In genomic region chr1:20138961-20139550, GRCh38 we compare ENCODE assay signal across 21 cellular contexts. TPM values are rescaled to one million over a fixed set of nuclear protein-coding genes. Genes with fewer than 3 reads are reported as not detected.
A peak's percentile ranks its signal among the peaks of the same experiment; 100 is the strongest.
DNase-seq lines count a peak whose midpoint lies in the region; ATAC-seq, FAIRE-seq and TF ChIP-seq lines count a peak whose summit lies in the region.
"Had no signal": no experiment of that assay in that cellular context is flagged by ENCODE, and none has a peak within 500 bp of the region (broad histone marks: within the 10 kb centered on the region; RNA-seq: fewer than 3 reads in every experiment).

A gene with protein sequence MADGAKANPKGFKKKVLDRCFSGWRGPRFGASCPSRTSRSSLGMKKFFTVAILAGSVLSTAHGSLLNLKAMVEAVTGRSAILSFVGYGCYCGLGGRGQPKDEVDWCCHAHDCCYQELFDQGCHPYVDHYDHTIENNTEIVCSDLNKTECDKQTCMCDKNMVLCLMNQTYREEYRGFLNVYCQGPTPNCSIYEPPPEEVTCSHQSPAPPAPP (plus strand): TSS chr1:20139323. CDS start chr1:20139428, 105 bp downstream.

- H3K4me1 ChIP-seq in osteoblast (ENCODE audit: insufficient read depth, low read length), result no peaks in the 10 kb centered on the region
- no peaks in the 10 kb centered on the region for H3K4me1 ChIP-seq in kidney (ENCODE audit: control insufficient read depth in 1 of 2, insufficient read depth in 1 of 2, low read depth in 1 of 2, low read length in 2 of 2)
- H3K4me1 ChIP-seq: A549 had no signal

- intact Hi-C loops in kidney (cut with DNase I), result no loop called here

- H3K27me3 ChIP-seq in osteoblast (ENCODE audit: insufficient read depth, low read length), result peaks cover 5% of the 10 kb centered on the region

- no peak within 1 kb of the TSS for H3K9ac ChIP-seq in kidney (ENCODE audit: low read length in 2 of 2)

- no peaks in the 10 kb centered on the region for H3K79me2 ChIP-seq in osteoblast (ENCODE audit: insufficient read depth, low read length)

- no peaks in the 10 kb centered on the region for H3K9me3 ChIP-seq in osteoblast (ENCODE audit: low read depth, low read length)
- no peaks in the 10 kb centered on the region for H3K9me3 ChIP-seq in kidney (ENCODE audit: control insufficient read depth in 1 of 2, low read length in 2 of 2)
- H3K9me3 ChIP-seq: A549 had no signal

- peaks cover 7% of the 10 kb centered on the region for H3K27me3 Mint-ChIP-seq in activated naive CD8-positive, alpha-beta T cell treated with anti-CD3 and anti-CD28 coated beads, Interleukin-2, amount 50 U/mL, for 24 hours
- H3K27me3 Mint-ChIP-seq in activated naive CD8-positive, alpha-beta T cell treated with anti-CD3 and anti-CD28 coated beads for 36 hours, result peaks cover 13% of the 10 kb centered on the region

- H3K36me3 ChIP-seq in osteoblast (ENCODE audit: insufficient read depth, low read length) (no peaks in the 10 kb centered on the region), kidney (ENCODE audit: control insufficient read depth in 1 of 2, insufficient read depth in 2 of 2, low read length in 2 of 2) (no peaks in the 10 kb centered on the region)

- no peaks in the 10 kb centered on the region for H3K36me3 Mint-ChIP-seq in activated naive CD8-positive, alpha-beta T cell treated with anti-CD3 and anti-CD28 coated beads, Interleukin-2, amount 50 U/mL, for 24 hours (ENCODE audit: low read depth)
- no peaks in the 10 kb centered on the region for H3K36me3 Mint-ChIP-seq in activated naive CD8-positive, alpha-beta T cell treated with anti-CD3 and anti-CD28 coated beads for 36 hours
- H3K36me3 Mint-ChIP-seq: CD4-positive, alpha-beta memory T cell had no signal

- TF ChIP-seq CTCF in osteoblast (IDR thresholded peaks at IDR 0.05; ENCODE audit: extremely low read depth, low read depth, low read length), result no peak
- no peak for TF ChIP-seq CTCF in kidney (IDR thresholded peaks at IDR 0.05; ENCODE audit: borderline replicate concordance, extremely low read depth, insufficient read depth)

- no peak for FAIRE-seq in kidney (lab: Jason Lieb, UNC)
- FAIRE-seq: A549, GM12878, GM18507 had no signal

- H3K4me2 ChIP-seq in osteoblast (ENCODE audit: insufficient read depth, low read length), result no peak within 1 kb of the TSS
- H3K4me2 ChIP-seq: A549 had no signal

- H3K27ac ChIP-seq in osteoblast (ENCODE audit: low read depth, low read length) (no peak within 1 kb of the TSS), kidney (ENCODE audit: low read depth in 2 of 2, low read length in 2 of 2) (no peak within 1 kb of the TSS)
- H3K27ac ChIP-seq: A549, RWPE1 had no signal

- H3K9me3 Mint-ChIP-seq in activated naive CD8-positive, alpha-beta T cell treated with anti-CD3 and anti-CD28 coated beads, Interleukin-2, amount 50 U/mL, for 24 hours, result no peaks in the 10 kb centered on the region
- no peaks in the 10 kb centered on the region for H3K9me3 Mint-ChIP-seq in activated naive CD8-positive, alpha-beta T cell treated with anti-CD3 and anti-CD28 coated beads for 36 hours

- ATAC-seq in activated naive CD8-positive, alpha-beta T cell treated with anti-CD3 and anti-CD28 coated beads, Interleukin-2, amount 50 U/mL, for 24 hours, result peak; percentile 41
- ATAC-seq: A549, GM12878 had no signal

- H3K4me1 Mint-ChIP-seq in activated naive CD8-positive, alpha-beta T cell treated with anti-CD3 and anti-CD28 coated beads, Interleukin-2, amount 50 U/mL, for 24 hours, result no peaks in the 10 kb centered on the region
- no peaks in the 10 kb centered on the region for H3K4me1 Mint-ChIP-seq in activated naive CD8-positive, alpha-beta T cell treated with anti-CD3 and anti-CD28 coated beads for 36 hours
- H3K4me1 Mint-ChIP-seq: CD4-positive, alpha-beta memory T cell had no signal

- H3K4me3 ChIP-seq in osteoblast (ENCODE audit: insufficient read depth, low read length), result no peak within 1 kb of the TSS
- H3K4me3 ChIP-seq in kidney (ENCODE audit: low read length in 2 of 2), result no peak within 1 kb of the TSS
- H3K4me3 ChIP-seq: A549, GM12878 had no signal

- no peak within 1 kb of the TSS for H3K27ac Mint-ChIP-seq in activated naive CD8-positive, alpha-beta T cell treated with anti-CD3 and anti-CD28 coated beads, Interleukin-2, amount 50 U/mL, for 24 hours
- no peak within 1 kb of the TSS for H3K27ac Mint-ChIP-seq in activated naive CD8-positive, alpha-beta T cell treated with anti-CD3 and anti-CD28 coated beads for 36 hours
- H3K27ac Mint-ChIP-seq: CD4-positive, alpha-beta memory T cell had no signal

- H2AFZ ChIP-seq in osteoblast (ENCODE audit: low read length), result no peak within 1 kb of the TSS

- no peaks in the 10 kb centered on the region for H4K20me1 ChIP-seq in osteoblast (ENCODE audit: insufficient read depth, low read length)

- no peak within 1 kb of the TSS for H3K4me3 Mint-ChIP-seq in activated naive CD8-positive, alpha-beta T cell treated with anti-CD3 and anti-CD28 coated beads, Interleukin-2, amount 50 U/mL, for 24 hours
- H3K4me3 Mint-ChIP-seq in activated naive CD8-positive, alpha-beta T cell treated with anti-CD3 and anti-CD28 coated beads for 36 hours, result no peak within 1 kb of the TSS
- H3K4me3 Mint-ChIP-seq: CD4-positive, alpha-beta memory T cell had no signal

- DNase-seq in activated naive CD8-positive, alpha-beta T cell treated with anti-CD3 and anti-CD28 coated beads, Interleukin-2, amount 50 U/mL, for 24 hours, result no peak
- DNase-seq in activated naive CD8-positive, alpha-beta T cell treated with anti-CD3 and anti-CD28 coated beads for 36 hours, result no peak
- DNase-seq in iPS-NIHi7 (ENCODE audit: extremely low spot score), result peak; percentile 9
- peak; percentile 83 for DNase-seq in osteoblast (ENCODE audit: insufficient read length, low spot score, missing footprints)
- DNase-seq in nucleus accumbens (lab: John Stamatoyannopoulos, UW), result no peak
- DNase-seq in NCI-H187 treated with DMSO at 0.1 percent for 48 hours (lab: John Stamatoyannopoulos, UW), result no peak
- DNase-seq in kidney, result no peak
- DNase-seq: CD4-positive, alpha-beta memory T cell; DMS79; HCEC 1CT; MV-4-11; NCI-H1436; NCI-H2081 treated with DMSO at 0.1 percent for 48 hours; NCI-H526 treated with DMSO at 0.1 percent for 48 hours had no signal

RNA-seq across cellular contexts. Expression of the gene that starts here (rescaled TPM):
- not detected for total RNA-seq in activated naive CD8-positive, alpha-beta T cell treated with anti-CD3 and anti-CD28 coated beads for 36 hours
- total RNA-seq in osteoblast (not detected in 2 replicates), kidney (not detected)
- polyA plus RNA-seq in kidney (ENCODE audit: insufficient read depth, low read depth, low replicate concordance), result not detected
- total RNA-seq: CD4-positive, alpha-beta memory T cell; G401; GM12878; HT1080; OCI-LY7 had no signal
- polyA plus RNA-seq: A549; CD4-positive, alpha-beta memory T cell had no signal

Comparison
In these comparisons a context has a peak if more than half of its experiments do, and no peak if none do; other contexts are left out.
1. Peak in DNase-seq in osteoblast; RNA of the gene not detected or under 1 TPM.